ENCODE assay signal across 1 cellular context in the genomic region with DNA sequence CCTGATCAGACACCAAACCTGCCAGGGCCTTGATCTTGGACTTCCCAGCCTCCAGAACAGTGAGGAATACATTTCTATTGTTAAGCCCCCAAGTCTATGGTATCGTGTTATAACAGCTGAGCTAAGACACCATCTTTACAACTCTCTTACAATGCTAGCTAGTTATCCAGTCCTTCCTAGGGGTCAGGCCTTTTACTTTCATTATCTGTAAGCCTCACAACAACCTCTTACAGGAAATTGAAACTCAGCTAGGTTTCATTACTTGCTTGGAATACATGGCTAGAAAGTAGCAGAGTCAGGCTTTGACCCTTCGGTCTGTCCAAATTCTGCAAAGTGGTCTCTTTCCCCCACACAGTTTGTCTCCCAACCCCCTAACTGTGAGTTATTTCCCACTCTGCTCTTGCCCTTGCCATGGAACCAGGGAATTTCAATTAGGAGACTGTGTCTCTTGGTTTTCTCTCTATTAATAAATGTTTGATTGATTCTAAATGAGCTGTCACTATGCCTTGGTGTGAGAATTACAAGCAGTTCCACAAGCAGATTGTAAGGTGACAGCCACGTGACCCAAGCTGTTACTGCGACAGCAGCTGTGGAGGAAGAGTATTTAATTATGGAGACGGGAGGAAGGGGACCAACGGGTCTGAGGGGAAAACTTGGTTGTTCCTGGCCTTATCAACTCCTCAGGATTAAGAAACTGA.
TF ChIP-seq lines count a peak whose summit lies in the region.

No MANE protein-coding gene starts in this region.

TF ChIP-seq in IMR-90, 13 proteins besides CTCF, POLR2A, EP300 and RAD21 (continued from another document):
- TF ChIP-seq MXI1 (IDR thresholded peaks at IDR 0.05; ENCODE audit: borderline replicate concordance, low read depth, low read length) (no peak), FOS (IDR thresholded peaks at IDR 0.05; ENCODE audit: low read depth, low read length) (no peak), MAZ (IDR thresholded peaks at IDR 0.05; ENCODE audit: borderline replicate concordance, low read depth, low read length) (no peak), RFX5 (IDR thresholded peaks at IDR 0.05; ENCODE audit: low read depth, low read length) (no peak), BHLHE40 (IDR thresholded peaks at IDR 0.05; ENCODE audit: low read depth, low read length) (no peak), CEBPB (IDR thresholded peaks at IDR 0.05; ENCODE audit: low read depth, low read length) (no peak), MAFK (IDR thresholded peaks at IDR 0.05; ENCODE audit: low read depth, low read length) (no peak), RCOR1 (IDR thresholded peaks at IDR 0.05; ENCODE audit: insufficient replicate concordance, low read length) (no peak), NFE2L2 (IDR thresholded peaks at IDR 0.05; ENCODE audit: low read depth, low read length) (no peak), SMC3 (IDR thresholded peaks at IDR 0.05; ENCODE audit: low read depth, low read length) (no peak)
- TF ChIP-seq, protein P1, sequence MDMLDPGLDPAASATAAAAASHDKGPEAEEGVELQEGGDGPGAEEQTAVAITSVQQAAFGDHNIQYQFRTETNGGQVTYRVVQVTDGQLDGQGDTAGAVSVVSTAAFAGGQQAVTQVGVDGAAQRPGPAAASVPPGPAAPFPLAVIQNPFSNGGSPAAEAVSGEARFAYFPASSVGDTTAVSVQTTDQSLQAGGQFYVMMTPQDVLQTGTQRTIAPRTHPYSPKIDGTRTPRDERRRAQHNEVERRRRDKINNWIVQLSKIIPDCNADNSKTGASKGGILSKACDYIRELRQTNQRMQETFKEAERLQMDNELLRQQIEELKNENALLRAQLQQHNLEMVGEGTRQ (IDR thresholded peaks at IDR 0.05; ENCODE audit: low read depth, low read length): no peak
- TF ChIP-seq, protein P2, sequence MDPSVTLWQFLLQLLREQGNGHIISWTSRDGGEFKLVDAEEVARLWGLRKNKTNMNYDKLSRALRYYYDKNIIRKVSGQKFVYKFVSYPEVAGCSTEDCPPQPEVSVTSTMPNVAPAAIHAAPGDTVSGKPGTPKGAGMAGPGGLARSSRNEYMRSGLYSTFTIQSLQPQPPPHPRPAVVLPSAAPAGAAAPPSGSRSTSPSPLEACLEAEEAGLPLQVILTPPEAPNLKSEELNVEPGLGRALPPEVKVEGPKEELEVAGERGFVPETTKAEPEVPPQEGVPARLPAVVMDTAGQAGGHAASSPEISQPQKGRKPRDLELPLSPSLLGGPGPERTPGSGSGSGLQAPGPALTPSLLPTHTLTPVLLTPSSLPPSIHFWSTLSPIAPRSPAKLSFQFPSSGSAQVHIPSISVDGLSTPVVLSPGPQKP (IDR thresholded peaks at IDR 0.05; ENCODE audit: borderline replicate concordance, low read depth, low read length): no peak
